9 cellular contexts compared by ENCODE assay signal in genomic region chr7:34175837-34176236, GRCh38.
"Had no signal": no experiment of that assay in that cellular context is flagged by ENCODE, and none has a peak within 500 bp of the region (broad histone marks: within the 10 kb centered on the region; RNA-seq: fewer than 3 reads in every experiment).

No MANE protein-coding gene starts in this region.

- H3K4me3 ChIP-seq: gastroesophageal sphincter, vagina had no signal

- DNase-seq: activated CD4-positive, alpha-beta memory T cell treated with anti-CD3 and anti-CD28 coated beads, Interleukin-2, amount 10 ng/mL, durations not matched to agents 7 days and 5 days; activated effector memory CD4-positive, alpha-beta T cell treated with anti-CD3 and anti-CD28 coated beads, Interleukin-2, amount 50 U/mL, for 16 hours; activated T-cell treated with anti-CD3 and anti-CD28 coated beads, Interleukin-2, amount 50 U/mL, for 24 hours; T-cell; T-helper 9 cell had no signal

- H3K4me1 ChIP-seq: gastroesophageal sphincter, parathyroid adenoma, vagina had no signal

- H3K9me3 ChIP-seq: gastroesophageal sphincter, vagina had no signal

- H3K79me2 ChIP-seq: parathyroid adenoma had no signal

- H3K27me3 ChIP-seq: gastroesophageal sphincter, vagina had no signal

- H3K27ac ChIP-seq: gastroesophageal sphincter, parathyroid adenoma, vagina had no signal

- H3K36me3 ChIP-seq: gastroesophageal sphincter, vagina had no signal

- H2AFZ ChIP-seq: parathyroid adenoma had no signal

- H3K9ac ChIP-seq: parathyroid adenoma had no signal

- ATAC-seq: gastroesophageal sphincter; stimulated activated effector memory CD8-positive, alpha-beta T cell treated with anti-CD3 and anti-CD28 coated beads, Interleukin-12 subunit alpha, Interleukin-12 subunit beta, amount 100 ng/mL, for 72 hours; T-cell had no signal
